ENCODE assay signal across 1 cellular context in the genomic region with DNA sequence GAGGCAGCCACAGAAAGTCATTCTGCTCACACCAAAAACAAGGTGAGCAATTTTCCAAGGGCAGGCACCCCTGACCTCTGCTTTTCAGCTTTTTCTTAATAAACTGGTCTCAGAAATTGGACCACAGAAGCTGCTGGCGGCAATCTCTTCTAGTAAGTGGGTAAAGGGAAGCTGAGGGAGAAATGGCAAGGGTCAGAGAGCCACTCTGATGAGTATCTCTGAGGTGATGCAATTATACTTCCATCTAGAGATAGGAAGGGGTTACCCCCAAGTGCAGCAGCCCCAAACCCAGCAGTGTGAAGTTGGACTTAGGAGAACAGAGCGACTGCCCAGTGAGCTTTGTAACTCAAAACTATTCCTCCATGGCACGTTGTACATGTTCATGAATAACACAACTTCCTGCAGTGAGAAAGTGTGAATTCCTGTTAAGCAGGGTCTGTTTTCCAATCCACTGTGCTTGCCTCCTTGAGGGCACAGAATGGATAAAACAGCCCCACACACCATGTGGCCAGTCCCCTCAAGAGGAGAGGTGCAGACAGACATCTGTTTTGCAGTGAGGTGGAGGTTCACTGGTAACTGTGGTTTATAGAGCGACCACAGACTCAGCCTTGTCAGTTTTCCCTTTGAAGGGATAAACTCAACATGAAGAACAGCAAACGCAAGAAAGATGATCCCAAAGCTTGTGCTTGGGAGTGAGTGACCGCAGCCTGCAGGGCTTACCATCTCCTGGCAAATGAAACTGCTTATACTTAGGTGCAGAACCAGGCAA.
TF ChIP-seq lines count a peak whose summit lies in the region.

No MANE protein-coding gene starts in this region.

TF ChIP-seq in K562, 482 proteins besides CTCF, POLR2A, EP300 and RAD21:
- TF ChIP-seq RBM25 (IDR thresholded peaks at IDR 0.05; ENCODE audit: low read depth, low read length, severe bottlenecking) (no peak), SRSF1 (IDR thresholded peaks at IDR 0.05; ENCODE audit: low read depth, low read length) (no peak), DMBX1 (CRISPR knock-in tag; IDR thresholded peaks at IDR 0.05; ENCODE audit: borderline replicate concordance) (no peak), ARID2 (IDR thresholded peaks at IDR 0.05) (no peak)
